In the genomic region with DNA sequence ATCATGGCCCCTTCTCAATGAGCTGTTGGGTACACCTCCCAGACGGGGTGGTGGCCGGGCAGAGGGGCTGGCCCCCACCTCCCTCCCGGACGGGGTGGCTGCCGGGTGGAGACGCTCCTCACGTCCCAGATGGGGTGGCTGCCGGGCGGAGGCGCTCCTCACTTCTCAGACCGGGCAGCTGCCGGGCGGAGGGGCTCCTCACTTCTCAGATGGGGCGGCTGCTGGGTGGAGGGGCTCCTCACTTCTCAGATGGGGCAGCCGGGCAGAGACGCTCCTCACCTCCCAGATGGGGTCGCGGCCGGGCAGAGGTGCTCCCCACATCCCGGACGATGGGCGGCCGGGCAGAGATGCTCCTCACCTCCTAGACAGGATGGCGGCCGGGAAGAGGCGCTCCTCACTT, we compare ENCODE assay signal across 13 cellular contexts. TPM values are rescaled to one million over a fixed set of nuclear protein-coding genes. Genes with fewer than 3 reads are reported as not detected.
"Had no signal": no experiment of that assay in that cellular context is flagged by ENCODE, and none has a peak within 500 bp of the region (broad histone marks: within the 10 kb centered on the region; RNA-seq: fewer than 3 reads in every experiment).

No MANE protein-coding gene starts in this region.

RNA-seq across cellular contexts. Expression of gene TBX10, which starts 41.6 kb away (rescaled TPM):
- total RNA-seq: stomach, subcutaneous adipose tissue, suprapubic skin, temporal lobe, thoracic aorta, thyroid gland, tibial nerve, upper lobe of left lung, upper lobe of right lung, ureter, urinary bladder, uterus, vagina had no signal

RNA-seq across cellular contexts. Expression of gene ACY3, which starts 52.6 kb away (rescaled TPM):
- total RNA-seq: subcutaneous adipose tissue, suprapubic skin, temporal lobe, thoracic aorta, thyroid gland, urinary bladder, uterus, vagina had no signal
